8 cellular contexts compared by ENCODE assay signal in the genomic region with DNA sequence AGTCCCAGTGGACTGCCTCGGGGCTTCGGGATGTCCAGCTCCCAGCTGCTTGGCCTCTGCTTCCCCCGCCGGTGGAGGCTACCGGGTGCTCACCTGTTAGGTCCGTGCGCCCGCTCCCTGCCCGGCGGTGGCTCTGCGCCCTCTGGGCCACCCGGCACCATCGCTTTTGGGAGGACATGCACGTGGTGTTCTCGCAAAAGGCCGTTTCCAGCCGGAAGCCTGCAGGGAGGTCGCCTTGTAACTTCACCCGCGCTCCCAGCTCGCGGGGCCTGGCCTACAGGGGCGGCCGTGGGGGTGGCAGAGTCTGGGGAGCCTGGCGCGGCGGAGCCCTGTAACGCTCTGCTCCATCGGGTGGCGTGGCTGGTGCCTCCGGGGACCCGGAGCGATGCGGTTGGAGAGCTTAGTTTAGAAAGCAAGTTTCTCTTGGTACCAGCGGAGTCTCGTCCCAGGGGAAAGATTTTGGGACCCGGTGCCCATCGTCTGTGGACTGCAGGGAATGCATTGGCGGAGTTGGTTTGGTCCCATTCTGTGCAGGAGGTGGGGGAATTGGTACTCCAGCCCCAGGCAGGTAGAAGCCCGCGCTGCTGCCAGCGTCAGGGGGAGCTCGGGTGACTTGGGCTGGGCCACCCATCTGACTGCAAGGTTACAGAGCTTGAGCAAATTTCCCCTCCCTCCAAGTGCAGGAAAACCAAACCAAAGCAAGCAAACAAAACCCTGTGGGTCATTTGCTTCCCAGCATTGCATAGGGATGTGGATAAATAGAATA.
A peak's percentile ranks its signal among the peaks of the same experiment; 100 is the strongest.
DNase-seq lines count a peak whose midpoint lies in the region; ATAC-seq and TF ChIP-seq lines count a peak whose summit lies in the region.

No MANE protein-coding gene starts in this region.

- DNase-seq in AG09309 (ENCODE audit: low read depth): no peak
- DNase-seq in GM19238 (ENCODE audit: insufficient read length, low spot score): peak; percentile 28
- DNase-seq in SW480 (ENCODE audit: low spot score): peak; percentile 46
- no peak for DNase-seq in astrocyte of the cerebellum (ENCODE audit: low read depth)
- DNase-seq in iPS-NIHi11 (ENCODE audit: low spot score): peak; percentile 67
- DNase-seq in stimulated activated CD4-positive, alpha-beta T cell treated with anti-CD3 and anti-CD28 coated beads, Interleukin-12 subunit alpha, Interleukin-12 subunit beta, amount 100 ng/mL, for 48 hours (ENCODE audit: low read depth in 2 of 3, low spot score in 1 of 3): peak; percentile 5 to 30 (median 16)
- no peak for DNase-seq in NCI-H2029 treated with DMSO at 0.1 percent for 48 hours (lab: John Stamatoyannopoulos, UW)

- ATAC-seq in HG03432 (IDR thresholded peaks at IDR 0.05; ENCODE audit: unreplicated experiment): peak; percentile 47

- in situ Hi-C loops in astrocyte of the cerebellum (cut with HindIII; ENCODE audit: low sequenced_read_pairs): no loop called here

- H3K4me3 ChIP-seq in AG09309 (ENCODE audit: control insufficient read depth, low read depth, low read length) (peak overlapping the region; percentile 88), astrocyte of the cerebellum (ENCODE audit: low read depth, low read length) (peak overlapping the region; percentile 75)

- TF ChIP-seq CTCF in AG09309 (IDR thresholded peaks at IDR 0.05; ENCODE audit: control insufficient read depth, insufficient read depth, low read depth, low read length, missing control alignments): no peak
- no peak for TF ChIP-seq CTCF in astrocyte of the cerebellum (IDR thresholded peaks at IDR 0.05; ENCODE audit: low read depth, low read length, missing control alignments)

Comparison
In these comparisons a context has a peak if more than half of its experiments do, and no peak if none do; other contexts are left out.
1. DNase-seq: peak in GM19238 (single experiment), SW480 (single experiment), iPS-NIHi11 (single experiment) and stimulated activated CD4-positive, alpha-beta T cell treated with anti-CD3 and anti-CD28 coated beads, Interleukin-12 subunit alpha, Interleukin-12 subunit beta, amount 100 ng/mL, for 48 hours (3 of 3); none in AG09309 (single experiment), astrocyte of the cerebellum (single experiment) and NCI-H2029 treated with DMSO at 0.1 percent for 48 hours (single experiment).